In the genomic region with DNA sequence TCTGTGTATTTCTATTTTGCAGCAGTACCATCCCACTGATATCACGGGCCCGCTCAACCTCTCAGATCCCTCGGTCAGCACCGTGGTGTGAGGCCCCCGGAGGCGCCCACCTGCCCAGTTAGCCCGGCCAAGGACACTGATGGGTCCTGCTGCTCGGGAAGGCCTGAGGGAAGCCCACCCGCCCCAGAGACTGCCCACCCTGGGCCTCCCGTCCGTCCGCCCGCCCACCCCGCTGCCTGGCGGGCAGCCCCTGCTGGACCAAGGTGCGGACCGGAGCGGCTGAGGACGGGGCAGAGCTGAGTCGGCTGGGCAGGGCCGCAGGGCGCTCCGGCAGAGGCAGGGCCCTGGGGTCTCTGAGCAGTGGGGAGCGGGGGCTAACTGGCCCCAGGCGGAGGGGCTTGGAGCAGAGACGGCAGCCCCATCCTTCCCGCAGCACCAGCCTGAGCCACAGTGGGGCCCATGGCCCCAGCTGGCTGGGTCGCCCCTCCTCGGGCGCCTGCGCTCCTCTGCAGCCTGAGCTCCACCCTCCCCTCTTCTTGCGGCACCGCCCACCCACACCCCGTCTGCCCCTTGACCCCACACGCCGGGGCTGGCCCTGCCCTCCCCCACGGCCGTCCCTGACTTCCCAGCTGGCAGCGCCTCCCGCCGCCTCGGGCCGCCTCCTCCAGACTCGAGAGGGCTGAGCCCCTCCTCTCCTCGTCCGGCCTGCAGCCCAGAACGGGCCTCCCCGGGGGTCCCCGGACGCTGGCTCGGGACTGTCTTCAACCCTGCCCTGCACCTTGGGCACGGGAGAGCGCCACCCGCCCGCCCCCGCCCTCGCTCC, we compare ENCODE assay signal across 1 cellular context.
A peak's percentile ranks its signal among the peaks of the same experiment; 100 is the strongest.
TF ChIP-seq lines count a peak whose summit lies in the region.

No MANE protein-coding gene starts in this region.

TF ChIP-seq in HEK293, 187 proteins besides CTCF, POLR2A, EP300 and RAD21 (continues in another document):
- TF ChIP-seq ZNF501 (tag by site-specific recombination; IDR thresholded peaks at IDR 0.05) (no peak), KLF8 (tag by site-specific recombination; IDR thresholded peaks at IDR 0.05) (0 out of 2 replicates have a peak, but pooled peaks have one; percentile 37), ZNF302 (tag by site-specific recombination; IDR thresholded peaks at IDR 0.05; ENCODE audit: low read depth) (no peak), KLF16 (tag by site-specific recombination; IDR thresholded peaks at IDR 0.05) (peak; percentile 65; the same call in 1 of the 2 replicates), ZNF658 (tag by site-specific recombination; IDR thresholded peaks at IDR 0.05) (no peak), ZNF529 (tag by site-specific recombination; IDR thresholded peaks at IDR 0.05; ENCODE audit: insufficient replicate concordance) (no peak), BCL11B (tag by site-specific recombination; IDR thresholded peaks at IDR 0.05; ENCODE audit: low read depth) (peak; percentile 47), SP7 (tag by site-specific recombination; IDR thresholded peaks at IDR 0.05) (peak; percentile 66), TCF7L2 (IDR thresholded peaks at IDR 0.05; ENCODE audit: borderline replicate concordance, low read depth, low read length) (no peak), ZSCAN30 (tag by site-specific recombination; IDR thresholded peaks at IDR 0.05) (no peak), ZNF600 (tag by site-specific recombination; IDR thresholded peaks at IDR 0.05) (peak; percentile 51; the same call in 1 of the 2 replicates), ZBTB20 (tag by site-specific recombination; IDR thresholded peaks at IDR 0.05) (no peak), ZNF404 (tag by site-specific recombination; IDR thresholded peaks at IDR 0.05) (no peak), ZNF768 (tag by site-specific recombination; IDR thresholded peaks at IDR 0.05) (no peak), ZNF311 (tag by site-specific recombination; IDR thresholded peaks at IDR 0.05; ENCODE audit: borderline replicate concordance) (no peak), ZNF623 (tag by site-specific recombination; IDR thresholded peaks at IDR 0.05) (no peak), ZNF560 (tag by site-specific recombination; IDR thresholded peaks at IDR 0.05; ENCODE audit: borderline replicate concordance) (no peak), ZNF747 (tag by site-specific recombination; IDR thresholded peaks at IDR 0.05) (no peak), ZFP3 (tag by site-specific recombination; IDR thresholded peaks at IDR 0.05; ENCODE audit: low read depth) (no peak), ZNF221 (tag by site-specific recombination; IDR thresholded peaks at IDR 0.05; ENCODE audit: borderline replicate concordance) (no peak), ZNF558 (tag by site-specific recombination; IDR thresholded peaks at IDR 0.05) (no peak), ZNF433 (tag by site-specific recombination; IDR thresholded peaks at IDR 0.05; ENCODE audit: low read depth) (no peak), ZNF214 (tag by site-specific recombination; IDR thresholded peaks at IDR 0.05; ENCODE audit: borderline replicate concordance) (no peak), ZNF792 (tag by site-specific recombination; IDR thresholded peaks at IDR 0.05) (no peak), ZIC2 (tag by site-specific recombination; IDR thresholded peaks at IDR 0.05) (peak; percentile 76), ZNF776 (tag by site-specific recombination; IDR thresholded peaks at IDR 0.05; ENCODE audit: borderline replicate concordance) (no peak), ZNF350 (tag by site-specific recombination; IDR thresholded peaks at IDR 0.05) (no peak), SP2 (tag by site-specific recombination; IDR thresholded peaks at IDR 0.05) (peak; percentile 76)
- TF ChIP-seq, protein P1, sequence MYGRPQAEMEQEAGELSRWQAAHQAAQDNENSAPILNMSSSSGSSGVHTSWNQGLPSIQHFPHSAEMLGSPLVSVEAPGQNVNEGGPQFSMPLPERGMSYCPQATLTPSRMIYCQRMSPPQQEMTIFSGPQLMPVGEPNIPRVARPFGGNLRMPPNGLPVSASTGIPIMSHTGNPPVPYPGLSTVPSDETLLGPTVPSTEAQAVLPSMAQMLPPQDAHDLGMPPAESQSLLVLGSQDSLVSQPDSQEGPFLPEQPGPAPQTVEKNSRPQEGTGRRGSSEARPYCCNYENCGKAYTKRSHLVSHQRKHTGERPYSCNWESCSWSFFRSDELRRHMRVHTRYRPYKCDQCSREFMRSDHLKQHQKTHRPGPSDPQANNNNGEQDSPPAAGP (tag by site-specific recombination; IDR thresholded peaks at IDR 0.05): peak; percentile 89
- TF ChIP-seq, protein P2, sequence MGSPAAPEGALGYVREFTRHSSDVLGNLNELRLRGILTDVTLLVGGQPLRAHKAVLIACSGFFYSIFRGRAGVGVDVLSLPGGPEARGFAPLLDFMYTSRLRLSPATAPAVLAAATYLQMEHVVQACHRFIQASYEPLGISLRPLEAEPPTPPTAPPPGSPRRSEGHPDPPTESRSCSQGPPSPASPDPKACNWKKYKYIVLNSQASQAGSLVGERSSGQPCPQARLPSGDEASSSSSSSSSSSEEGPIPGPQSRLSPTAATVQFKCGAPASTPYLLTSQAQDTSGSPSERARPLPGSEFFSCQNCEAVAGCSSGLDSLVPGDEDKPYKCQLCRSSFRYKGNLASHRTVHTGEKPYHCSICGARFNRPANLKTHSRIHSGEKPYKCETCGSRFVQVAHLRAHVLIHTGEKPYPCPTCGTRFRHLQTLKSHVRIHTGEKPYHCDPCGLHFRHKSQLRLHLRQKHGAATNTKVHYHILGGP (tag by site-specific recombination; IDR thresholded peaks at IDR 0.05): no peak
- TF ChIP-seq, protein P3, sequence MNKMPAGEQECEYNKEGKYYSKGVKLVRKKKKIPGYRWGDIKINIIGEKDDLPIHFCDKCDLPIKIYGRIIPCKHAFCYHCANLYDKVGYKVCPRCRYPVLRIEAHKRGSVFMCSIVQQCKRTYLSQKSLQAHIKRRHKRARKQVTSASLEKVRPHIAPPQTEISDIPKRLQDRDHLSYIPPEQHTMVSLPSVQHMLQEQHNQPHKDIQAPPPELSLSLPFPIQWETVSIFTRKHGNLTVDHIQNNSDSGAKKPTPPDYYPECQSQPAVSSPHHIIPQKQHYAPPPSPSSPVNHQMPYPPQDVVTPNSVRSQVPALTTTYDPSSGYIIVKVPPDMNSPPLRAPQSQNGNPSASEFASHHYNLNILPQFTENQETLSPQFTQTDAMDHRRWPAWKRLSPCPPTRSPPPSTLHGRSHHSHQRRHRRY (tag by site-specific recombination; IDR thresholded peaks at IDR 0.05): no peak
- TF ChIP-seq, protein P4, sequence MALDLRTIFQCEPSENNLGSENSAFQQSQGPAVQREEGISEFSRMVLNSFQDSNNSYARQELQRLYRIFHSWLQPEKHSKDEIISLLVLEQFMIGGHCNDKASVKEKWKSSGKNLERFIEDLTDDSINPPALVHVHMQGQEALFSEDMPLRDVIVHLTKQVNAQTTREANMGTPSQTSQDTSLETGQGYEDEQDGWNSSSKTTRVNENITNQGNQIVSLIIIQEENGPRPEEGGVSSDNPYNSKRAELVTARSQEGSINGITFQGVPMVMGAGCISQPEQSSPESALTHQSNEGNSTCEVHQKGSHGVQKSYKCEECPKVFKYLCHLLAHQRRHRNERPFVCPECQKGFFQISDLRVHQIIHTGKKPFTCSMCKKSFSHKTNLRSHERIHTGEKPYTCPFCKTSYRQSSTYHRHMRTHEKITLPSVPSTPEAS (tag by site-specific recombination; IDR thresholded peaks at IDR 0.05): no peak
- TF ChIP-seq, protein P5, sequence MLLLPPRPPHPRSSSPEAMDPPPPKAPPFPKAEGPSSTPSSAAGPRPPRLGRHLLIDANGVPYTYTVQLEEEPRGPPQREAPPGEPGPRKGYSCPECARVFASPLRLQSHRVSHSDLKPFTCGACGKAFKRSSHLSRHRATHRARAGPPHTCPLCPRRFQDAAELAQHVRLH (tag by site-specific recombination; IDR thresholded peaks at IDR 0.05): no peak
- TF ChIP-seq, protein P6, sequence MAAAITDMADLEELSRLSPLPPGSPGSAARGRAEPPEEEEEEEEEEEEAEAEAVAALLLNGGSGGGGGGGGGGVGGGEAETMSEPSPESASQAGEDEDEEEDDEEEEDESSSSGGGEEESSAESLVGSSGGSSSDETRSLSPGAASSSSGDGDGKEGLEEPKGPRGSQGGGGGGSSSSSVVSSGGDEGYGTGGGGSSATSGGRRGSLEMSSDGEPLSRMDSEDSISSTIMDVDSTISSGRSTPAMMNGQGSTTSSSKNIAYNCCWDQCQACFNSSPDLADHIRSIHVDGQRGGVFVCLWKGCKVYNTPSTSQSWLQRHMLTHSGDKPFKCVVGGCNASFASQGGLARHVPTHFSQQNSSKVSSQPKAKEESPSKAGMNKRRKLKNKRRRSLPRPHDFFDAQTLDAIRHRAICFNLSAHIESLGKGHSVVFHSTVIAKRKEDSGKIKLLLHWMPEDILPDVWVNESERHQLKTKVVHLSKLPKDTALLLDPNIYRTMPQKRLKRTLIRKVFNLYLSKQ (tag by site-specific recombination; IDR thresholded peaks at IDR 0.05; ENCODE audit: borderline replicate concordance): no peak
- TF ChIP-seq, protein P7, sequence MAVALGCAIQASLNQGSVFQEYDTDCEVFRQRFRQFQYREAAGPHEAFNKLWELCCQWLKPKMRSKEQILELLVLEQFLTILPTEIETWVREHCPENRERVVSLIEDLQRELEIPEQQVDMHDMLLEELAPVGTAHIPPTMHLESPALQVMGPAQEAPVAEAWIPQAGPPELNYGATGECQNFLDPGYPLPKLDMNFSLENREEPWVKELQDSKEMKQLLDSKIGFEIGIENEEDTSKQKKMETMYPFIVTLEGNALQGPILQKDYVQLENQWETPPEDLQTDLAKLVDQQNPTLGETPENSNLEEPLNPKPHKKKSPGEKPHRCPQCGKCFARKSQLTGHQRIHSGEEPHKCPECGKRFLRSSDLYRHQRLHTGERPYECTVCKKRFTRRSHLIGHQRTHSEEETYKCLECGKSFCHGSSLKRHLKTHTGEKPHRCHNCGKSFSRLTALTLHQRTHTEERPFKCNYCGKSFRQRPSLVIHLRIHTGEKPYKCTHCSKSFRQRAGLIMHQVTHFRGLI (tag by site-specific recombination; IDR thresholded peaks at IDR 0.05): no peak
- TF ChIP-seq, protein P8, sequence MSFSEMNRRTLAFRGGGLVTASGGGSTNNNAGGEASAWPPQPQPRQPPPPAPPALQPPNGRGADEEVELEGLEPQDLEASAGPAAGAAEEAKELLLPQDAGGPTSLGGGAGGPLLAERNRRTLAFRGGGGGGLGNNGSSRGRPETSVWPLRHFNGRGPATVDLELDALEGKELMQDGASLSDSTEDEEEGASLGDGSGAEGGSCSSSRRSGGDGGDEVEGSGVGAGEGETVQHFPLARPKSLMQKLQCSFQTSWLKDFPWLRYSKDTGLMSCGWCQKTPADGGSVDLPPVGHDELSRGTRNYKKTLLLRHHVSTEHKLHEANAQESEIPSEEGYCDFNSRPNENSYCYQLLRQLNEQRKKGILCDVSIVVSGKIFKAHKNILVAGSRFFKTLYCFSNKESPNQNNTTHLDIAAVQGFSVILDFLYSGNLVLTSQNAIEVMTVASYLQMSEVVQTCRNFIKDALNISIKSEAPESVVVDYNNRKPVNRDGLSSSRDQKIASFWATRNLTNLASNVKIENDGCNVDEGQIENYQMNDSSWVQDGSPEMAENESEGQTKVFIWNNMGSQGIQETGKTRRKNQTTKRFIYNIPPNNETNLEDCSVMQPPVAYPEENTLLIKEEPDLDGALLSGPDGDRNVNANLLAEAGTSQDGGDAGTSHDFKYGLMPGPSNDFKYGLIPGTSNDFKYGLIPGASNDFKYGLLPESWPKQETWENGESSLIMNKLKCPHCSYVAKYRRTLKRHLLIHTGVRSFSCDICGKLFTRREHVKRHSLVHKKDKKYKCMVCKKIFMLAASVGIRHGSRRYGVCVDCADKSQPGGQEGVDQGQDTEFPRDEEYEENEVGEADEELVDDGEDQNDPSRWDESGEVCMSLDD (tag by site-specific recombination; IDR thresholded peaks at IDR 0.05): 0 out of 2 replicates have a peak, but pooled peaks have one; percentile 25
- TF ChIP-seq, protein P9, sequence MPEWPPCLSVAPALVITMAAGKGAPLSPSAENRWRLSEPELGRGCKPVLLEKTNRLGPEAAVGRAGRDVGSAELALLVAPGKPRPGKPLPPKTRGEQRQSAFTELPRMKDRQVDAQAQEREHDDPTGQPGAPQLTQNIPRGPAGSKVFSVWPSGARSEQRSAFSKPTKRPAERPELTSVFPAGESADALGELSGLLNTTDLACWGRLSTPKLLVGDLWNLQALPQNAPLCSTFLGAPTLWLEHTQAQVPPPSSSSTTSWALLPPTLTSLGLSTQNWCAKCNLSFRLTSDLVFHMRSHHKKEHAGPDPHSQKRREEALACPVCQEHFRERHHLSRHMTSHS (tag by site-specific recombination; IDR thresholded peaks at IDR 0.05): no peak
- TF ChIP-seq, protein P10, sequence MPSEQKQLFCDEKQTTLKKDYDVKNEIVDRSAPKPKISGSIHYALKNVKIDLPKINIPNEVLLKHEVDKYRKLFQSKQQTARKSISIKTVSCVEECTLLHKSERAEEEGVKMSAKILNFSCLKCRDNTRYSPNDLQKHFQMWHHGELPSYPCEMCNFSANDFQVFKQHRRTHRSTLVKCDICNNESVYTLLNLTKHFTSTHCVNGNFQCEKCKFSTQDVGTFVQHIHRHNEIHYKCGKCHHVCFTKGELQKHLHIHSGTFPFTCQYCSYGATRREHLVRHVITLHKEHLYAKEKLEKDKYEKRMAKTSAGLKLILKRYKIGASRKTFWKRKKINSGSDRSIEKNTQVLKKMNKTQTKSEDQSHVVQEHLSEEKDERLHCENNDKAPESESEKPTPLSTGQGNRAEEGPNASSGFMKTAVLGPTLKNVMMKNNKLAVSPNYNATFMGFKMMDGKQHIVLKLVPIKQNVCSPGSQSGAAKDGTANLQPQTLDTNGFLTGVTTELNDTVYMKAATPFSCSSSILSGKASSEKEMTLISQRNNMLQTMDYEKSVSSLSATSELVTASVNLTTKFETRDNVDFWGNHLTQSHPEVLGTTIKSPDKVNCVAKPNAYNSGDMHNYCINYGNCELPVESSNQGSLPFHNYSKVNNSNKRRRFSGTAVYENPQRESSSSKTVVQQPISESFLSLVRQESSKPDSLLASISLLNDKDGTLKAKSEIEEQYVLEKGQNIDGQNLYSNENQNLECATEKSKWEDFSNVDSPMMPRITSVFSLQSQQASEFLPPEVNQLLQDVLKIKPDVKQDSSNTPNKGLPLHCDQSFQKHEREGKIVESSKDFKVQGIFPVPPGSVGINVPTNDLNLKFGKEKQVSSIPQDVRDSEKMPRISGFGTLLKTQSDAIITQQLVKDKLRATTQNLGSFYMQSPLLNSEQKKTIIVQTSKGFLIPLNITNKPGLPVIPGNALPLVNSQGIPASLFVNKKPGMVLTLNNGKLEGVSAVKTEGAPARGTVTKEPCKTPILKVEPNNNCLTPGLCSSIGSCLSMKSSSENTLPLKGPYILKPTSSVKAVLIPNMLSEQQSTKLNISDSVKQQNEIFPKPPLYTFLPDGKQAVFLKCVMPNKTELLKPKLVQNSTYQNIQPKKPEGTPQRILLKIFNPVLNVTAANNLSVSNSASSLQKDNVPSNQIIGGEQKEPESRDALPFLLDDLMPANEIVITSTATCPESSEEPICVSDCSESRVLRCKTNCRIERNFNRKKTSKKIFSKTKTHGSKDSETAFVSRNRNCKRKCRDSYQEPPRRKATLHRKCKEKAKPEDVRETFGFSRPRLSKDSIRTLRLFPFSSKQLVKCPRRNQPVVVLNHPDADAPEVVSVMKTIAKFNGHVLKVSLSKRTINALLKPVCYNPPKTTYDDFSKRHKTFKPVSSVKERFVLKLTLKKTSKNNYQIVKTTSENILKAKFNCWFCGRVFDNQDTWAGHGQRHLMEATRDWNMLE (tag by site-specific recombination; conservative IDR thresholded peaks at IDR 0.05; ENCODE audit: low read depth): no peak
- TF ChIP-seq, protein P11, sequence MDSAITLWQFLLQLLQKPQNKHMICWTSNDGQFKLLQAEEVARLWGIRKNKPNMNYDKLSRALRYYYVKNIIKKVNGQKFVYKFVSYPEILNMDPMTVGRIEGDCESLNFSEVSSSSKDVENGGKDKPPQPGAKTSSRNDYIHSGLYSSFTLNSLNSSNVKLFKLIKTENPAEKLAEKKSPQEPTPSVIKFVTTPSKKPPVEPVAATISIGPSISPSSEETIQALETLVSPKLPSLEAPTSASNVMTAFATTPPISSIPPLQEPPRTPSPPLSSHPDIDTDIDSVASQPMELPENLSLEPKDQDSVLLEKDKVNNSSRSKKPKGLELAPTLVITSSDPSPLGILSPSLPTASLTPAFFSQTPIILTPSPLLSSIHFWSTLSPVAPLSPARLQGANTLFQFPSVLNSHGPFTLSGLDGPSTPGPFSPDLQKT (IDR thresholded peaks at IDR 0.05; ENCODE audit: borderline replicate concordance, low read depth, low read length): no peak
